ENCODE assay signal across 22 cellular contexts in the genomic region with DNA sequence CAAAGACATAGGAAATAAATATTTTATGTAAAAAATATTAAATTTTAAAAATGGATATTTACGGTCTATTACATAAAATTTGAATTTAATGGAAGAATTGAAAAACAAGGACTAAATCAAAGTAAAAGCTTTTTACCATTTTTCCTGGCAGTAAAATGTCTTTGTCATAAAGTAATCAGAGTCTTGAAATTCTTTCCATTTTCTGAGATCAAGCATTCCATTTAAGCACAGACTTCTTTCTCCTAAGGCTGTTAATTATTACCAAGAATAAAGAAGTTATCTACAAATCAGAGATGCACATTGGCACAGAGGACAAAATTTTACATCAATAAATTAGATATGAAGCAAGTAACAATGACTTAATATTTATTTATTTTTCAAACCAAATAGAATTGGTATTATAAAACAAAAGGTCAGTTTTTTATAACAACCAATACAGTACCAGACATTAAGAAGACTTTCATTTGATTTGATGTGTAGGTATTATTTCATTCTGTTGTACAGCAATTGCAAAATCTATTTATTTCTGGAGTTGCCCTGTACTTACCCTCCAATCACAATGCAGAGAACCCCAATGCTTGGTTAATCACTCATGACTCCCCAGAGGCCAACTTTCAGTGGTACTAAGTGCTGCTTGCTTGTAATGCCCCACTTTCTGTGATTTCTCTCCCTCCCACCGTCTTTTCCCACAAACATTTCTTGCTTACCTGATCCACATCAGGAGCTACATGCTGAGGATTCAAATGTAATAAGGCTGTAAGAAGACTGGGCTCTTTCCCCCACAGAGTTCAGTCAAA.
"Had no signal": no experiment of that assay in that cellular context is flagged by ENCODE, and none has a peak within 500 bp of the region (broad histone marks: within the 10 kb centered on the region; RNA-seq: fewer than 3 reads in every experiment).

No MANE protein-coding gene starts in this region.

- H3K4me3 Mint-ChIP-seq: activated CD8-positive, alpha-beta T cell treated with anti-CD3 and anti-CD28 coated beads, Interleukin-2, amount 10 ng/mL, durations not matched to agents 7 days and 5 days; activated naive CD4-positive, alpha-beta T cell treated with anti-CD3 and anti-CD28 coated beads, Interleukin-2, amount 50 U/mL, for 24 hours; activated T-helper 1 cell treated with anti-CD3 and anti-CD28 coated beads, Interleukin-12 subunit alpha, Interleukin-12 subunit beta, Interleukin-2, Interleukin-4 antibody, amounts not matched to agents 30 ng/mL and 10 ng/mL and 1 ng/mL, durations not matched to agents 14 hours and 24 hours and 36 hours; nephron progenitor cell; stimulated activated naive B cell treated with anti-CD40 and anti-IgM and Interleukin-4, amounts not matched to agents 10 μg/mL and 1 μg/mL and 100 μg/mL, for 72 hours had no signal

- H3K27me3 ChIP-seq: brain microvascular endothelial cell, uterus had no signal

- H3K9me3 ChIP-seq: uterus had no signal

- H3K9me3 Mint-ChIP-seq: activated naive CD4-positive, alpha-beta T cell treated with anti-CD3 and anti-CD28 coated beads, Interleukin-2, amount 50 U/mL, for 24 hours had no signal

- H3K27me3 Mint-ChIP-seq: activated naive CD4-positive, alpha-beta T cell treated with anti-CD3 and anti-CD28 coated beads, Interleukin-2, amount 50 U/mL, for 24 hours; stimulated activated naive B cell treated with anti-CD40 and anti-IgM and Interleukin-4, amounts not matched to agents 10 μg/mL and 1 μg/mL and 100 μg/mL, for 72 hours had no signal

- FAIRE-seq: colon, TTC549 had no signal

- DNase-seq: activated CD4-positive, alpha-beta T cell treated with anti-CD3 and anti-CD28 coated beads for 1 hour; activated CD4-positive, alpha-beta T cell treated with anti-CD3 and anti-CD28 coated beads, Interleukin-2, amount 50 U/mL, for 1 hour; activated CD8-positive, alpha-beta T cell treated with anti-CD3 and anti-CD28 coated beads, Interleukin-2, amount 10 ng/mL, durations not matched to agents 7 days and 5 days; activated gamma-delta T cell; anterior cingulate cortex; brain microvascular endothelial cell; central memory CD4-positive, alpha-beta T cell; effector memory CD4-positive, alpha-beta T cell; foreskin melanocyte; glutamatergic neuron; hippocampal formation; nephron progenitor cell; retina; stimulated activated CD4-positive, alpha-beta T cell treated with anti-CD3 and anti-CD28 coated beads, Interleukin-2, amount 100 ng/mL, for 48 hours; stimulated activated CD8-positive, alpha-beta memory T cell treated with anti-CD3 and anti-CD28 coated beads, Interleukin-4, amount 100 ng/mL, for 48 hours; stimulated activated naive B cell treated with anti-CD40 and anti-IgM and Interleukin-4, amounts not matched to agents 10 μg/mL and 1 μg/mL and 100 μg/mL, for 72 hours; uterus had no signal

- H3K27ac Mint-ChIP-seq: activated CD8-positive, alpha-beta T cell treated with anti-CD3 and anti-CD28 coated beads, Interleukin-2, amount 10 ng/mL, durations not matched to agents 7 days and 5 days; activated naive CD4-positive, alpha-beta T cell treated with anti-CD3 and anti-CD28 coated beads, Interleukin-2, amount 50 U/mL, for 24 hours; activated T-helper 1 cell treated with anti-CD3 and anti-CD28 coated beads, Interleukin-12 subunit alpha, Interleukin-12 subunit beta, Interleukin-2, Interleukin-4 antibody, amounts not matched to agents 30 ng/mL and 10 ng/mL and 1 ng/mL, durations not matched to agents 14 hours and 24 hours and 36 hours; nephron progenitor cell; stimulated activated naive B cell treated with anti-CD40 and anti-IgM and Interleukin-4, amounts not matched to agents 10 μg/mL and 1 μg/mL and 100 μg/mL, for 72 hours had no signal

- H3K4me1 ChIP-seq: uterus had no signal

- H3K4me1 Mint-ChIP-seq: activated naive CD4-positive, alpha-beta T cell treated with anti-CD3 and anti-CD28 coated beads, Interleukin-2, amount 50 U/mL, for 24 hours; nephron progenitor cell; stimulated activated naive B cell treated with anti-CD40 and anti-IgM and Interleukin-4, amounts not matched to agents 10 μg/mL and 1 μg/mL and 100 μg/mL, for 72 hours had no signal

- H3K27ac ChIP-seq: brain microvascular endothelial cell, uterus had no signal

- ATAC-seq: activated CD8-positive, alpha-beta T cell treated with anti-CD3 and anti-CD28 coated beads, Interleukin-2, amount 10 ng/mL, durations not matched to agents 7 days and 5 days; esophagus mucosa; stimulated activated naive B cell treated with anti-CD40 and anti-IgM and Interleukin-4, amounts not matched to agents 10 μg/mL and 1 μg/mL and 100 μg/mL, for 72 hours had no signal

- H3K36me3 ChIP-seq: brain microvascular endothelial cell, uterus had no signal

- H3K4me3 ChIP-seq: uterus had no signal

- H3K36me3 Mint-ChIP-seq: activated naive CD4-positive, alpha-beta T cell treated with anti-CD3 and anti-CD28 coated beads, Interleukin-2, amount 50 U/mL, for 24 hours; stimulated activated naive B cell treated with anti-CD40 and anti-IgM and Interleukin-4, amounts not matched to agents 10 μg/mL and 1 μg/mL and 100 μg/mL, for 72 hours had no signal
